ENCODE assay signal across 8 cellular contexts in genomic region chr1:162627662-162628296, GRCh38. TPM values are rescaled to one million over a fixed set of nuclear protein-coding genes. Genes with fewer than 3 reads are reported as not detected.
DNase-seq lines count a peak whose midpoint lies in the region; ATAC-seq, FAIRE-seq and TF ChIP-seq lines count a peak whose summit lies in the region.

No MANE protein-coding gene starts in this region.

- peak; percentile 54 for TF ChIP-seq CTCF in OCI-LY1 (IDR thresholded peaks at IDR 0.05; ENCODE audit: low read length)
- peak; percentile 42 to 60 for TF ChIP-seq CTCF in fibroblast of lung (conservative IDR thresholded peaks at IDR 0.05 in 1 of 2, IDR thresholded peaks at IDR 0.05 in 1 of 2; ENCODE audit: low read depth in 1 of 2, low read length in 2 of 2)
- peak; percentile 46 for TF ChIP-seq CTCF in upper lobe of right lung (IDR thresholded peaks at IDR 0.05)

- H3K9ac ChIP-seq in OCI-LY1 (ENCODE audit: low read length) (no peak overlapping the region), fibroblast of lung (ENCODE audit: insufficient read depth, low read length) (no peak overlapping the region)

- no peaks in the 10 kb centered on the region for H3K4me1 Mint-ChIP-seq in stimulated activated naive CD8-positive, alpha-beta T cell treated with anti-CD3 and anti-CD28 coated beads, Interleukin-15, amount 100 ng/mL, for 72 hours

- no peaks in the 10 kb centered on the region for H3K9me3 Mint-ChIP-seq in stimulated activated naive CD8-positive, alpha-beta T cell treated with anti-CD3 and anti-CD28 coated beads, Interleukin-15, amount 100 ng/mL, for 72 hours

- H3F3A ChIP-seq in OCI-LY1 (ENCODE audit: insufficient read depth, low read length) = no peaks in the 10 kb centered on the region

- H3K4me2 ChIP-seq in OCI-LY1 (ENCODE audit: low read length) (no peak overlapping the region), fibroblast of lung (ENCODE audit: extremely low read depth, insufficient read depth, low read length) (no peak overlapping the region)

- H3K27ac Mint-ChIP-seq in stimulated activated naive CD8-positive, alpha-beta T cell treated with anti-CD3 and anti-CD28 coated beads, Interleukin-15, amount 100 ng/mL, for 72 hours = no peak overlapping the region

- H3K27me3 ChIP-seq in OCI-LY1 (ENCODE audit: insufficient read depth, low read length) (no peaks in the 10 kb centered on the region), fibroblast of lung (ENCODE audit: control insufficient read depth, insufficient read depth, low read length) (no peaks in the 10 kb centered on the region), upper lobe of right lung (no peaks in the 10 kb centered on the region)

- H3K4me3 Mint-ChIP-seq in stimulated activated naive CD8-positive, alpha-beta T cell treated with anti-CD3 and anti-CD28 coated beads, Interleukin-15, amount 100 ng/mL, for 72 hours = no peak overlapping the region

- no peaks in the 10 kb centered on the region for H3K4me1 ChIP-seq in OCI-LY1 (ENCODE audit: insufficient read depth, low read length, severe bottlenecking)
- peaks cover 26% of the 10 kb centered on the region for H3K4me1 ChIP-seq in fibroblast of lung (ENCODE audit: control insufficient read depth, extremely low read depth, insufficient read depth, low read length)
- H3K4me1 ChIP-seq in upper lobe of right lung = peaks cover 9% of the 10 kb centered on the region

- H4K20me1 ChIP-seq in OCI-LY1 (ENCODE audit: insufficient read depth, low read length) = no peaks in the 10 kb centered on the region
- H4K20me1 ChIP-seq in fibroblast of lung (ENCODE audit: control insufficient read depth, extremely low read depth, insufficient read depth, low read length) = no peaks in the 10 kb centered on the region

- H3K36me3 ChIP-seq in OCI-LY1 (ENCODE audit: insufficient read depth, low read length) (no peaks in the 10 kb centered on the region), fibroblast of lung (ENCODE audit: control insufficient read depth, insufficient read depth, low read length) (no peaks in the 10 kb centered on the region), upper lobe of right lung (no peaks in the 10 kb centered on the region)

- no peak for FAIRE-seq in GM12892 (lab: Jason Lieb, UNC)

- peak; percentile 52 for ATAC-seq in stimulated activated naive CD8-positive, alpha-beta T cell treated with anti-CD3 and anti-CD28 coated beads, Interleukin-15, amount 100 ng/mL, for 72 hours
- no peak for ATAC-seq in stimulated activated naive CD8-positive, alpha-beta T cell treated with anti-CD3 and anti-CD28 coated beads, Interleukin-15, Interleukin-2, amounts not matched to agents 100 U/mL and 50 U/mL, for 24 hours
- ATAC-seq in upper lobe of right lung (peak; percentile 42), GM21717 (IDR thresholded peaks at IDR 0.05; ENCODE audit: unreplicated experiment) (no peak), HG03025 (IDR thresholded peaks at IDR 0.05; ENCODE audit: low FRiP score, unreplicated experiment) (no peak)

- no peak overlapping the region for H2AFZ ChIP-seq in OCI-LY1 (ENCODE audit: low read length)
- H2AFZ ChIP-seq in fibroblast of lung (ENCODE audit: low read length) = no peak overlapping the region

- no peak for TF ChIP-seq POLR2A in GM12892 (IDR thresholded peaks at IDR 0.05; ENCODE audit: low read depth, low read length)

- H3K4me3 ChIP-seq in OCI-LY1 (ENCODE audit: low read depth, low read length, poor library complexity, severe bottlenecking) = no peak overlapping the region
- no peak overlapping the region for H3K4me3 ChIP-seq in fibroblast of lung (replicated peaks in 1 of 4; ENCODE audit: control extremely low read depth in 1 of 4, insufficient read depth in 1 of 4, low read depth in 3 of 4, low read length in 4 of 4)
- H3K4me3 ChIP-seq in upper lobe of right lung = no peak overlapping the region

- no peaks in the 10 kb centered on the region for H3K9me2 ChIP-seq in OCI-LY1 (ENCODE audit: low read depth, low read length)

- no peaks in the 10 kb centered on the region for H3K27me3 Mint-ChIP-seq in stimulated activated naive CD8-positive, alpha-beta T cell treated with anti-CD3 and anti-CD28 coated beads, Interleukin-15, amount 100 ng/mL, for 72 hours

- H3K9me3 ChIP-seq in OCI-LY1 (ENCODE audit: low read length) (no peaks in the 10 kb centered on the region), fibroblast of lung (ENCODE audit: control insufficient read depth, insufficient read depth, low read depth, low read length) (no peaks in the 10 kb centered on the region), upper lobe of right lung (no peaks in the 10 kb centered on the region)

- no peak overlapping the region for H3K27ac ChIP-seq in OCI-LY1 (ENCODE audit: low read depth, low read length, poor library complexity, severe bottlenecking)
- no peak overlapping the region for H3K27ac ChIP-seq in fibroblast of lung (ENCODE audit: insufficient read depth, low read length)
- no peak overlapping the region for H3K27ac ChIP-seq in upper lobe of right lung

- DNase-seq in stimulated activated naive CD8-positive, alpha-beta T cell treated with anti-CD3 and anti-CD28 coated beads, Interleukin-15, amount 100 ng/mL, for 72 hours = no peak
- no peak for DNase-seq in stimulated activated naive CD8-positive, alpha-beta T cell treated with anti-CD3 and anti-CD28 coated beads, Interleukin-15, Interleukin-2, amounts not matched to agents 100 U/mL and 50 U/mL, for 24 hours
- DNase-seq in fibroblast of lung (ENCODE audit: low read depth in 2 of 2) (peak; percentile 23 to 68), upper lobe of right lung (no peak), GM12892 (ENCODE audit: insufficient read length) (no peak)

- H3K79me2 ChIP-seq in OCI-LY1 (ENCODE audit: insufficient read depth, low read length) (no peaks in the 10 kb centered on the region), fibroblast of lung (ENCODE audit: control insufficient read depth, insufficient read depth, low read length) (peaks cover 3% of the 10 kb centered on the region)

- intact Hi-C loops in upper lobe of right lung (cut with DNase I) = no loop called here

RNA-seq across cellular contexts. Expression of gene DDR2, which starts 4.5 kb away (rescaled TPM):
- total RNA-seq in fibroblast of lung (252 and 303 TPM in 2 replicates), upper lobe of right lung (44.6 TPM)
- polyA plus RNA-seq in fibroblast of lung = 144 and 192 TPM in 2 replicates
- polyA plus RNA-seq in fibroblast of lung (2012) = 65.9 and 114 TPM in 2 replicates
- polyA minus RNA-seq in fibroblast of lung (ENCODE audit: low replicate concordance) = 313 and 334 TPM in 2 replicates
- 5.7 TPM for polyA plus RNA-seq in GM12892 (2012; ENCODE audit: missing spikeins)

Comparison
In these comparisons a context has a peak if more than half of its experiments do, and no peak if none do; other contexts are left out.
1. ATAC-seq: peak in stimulated activated naive CD8-positive, alpha-beta T cell treated with anti-CD3 and anti-CD28 coated beads, Interleukin-15, amount 100 ng/mL, for 72 hours (single experiment) and upper lobe of right lung (single experiment); none in stimulated activated naive CD8-positive, alpha-beta T cell treated with anti-CD3 and anti-CD28 coated beads, Interleukin-15, Interleukin-2, amounts not matched to agents 100 U/mL and 50 U/mL, for 24 hours (single experiment), GM21717 (single experiment) and HG03025 (single experiment).
2. DNase-seq: peak in fibroblast of lung (2 of 2); none in stimulated activated naive CD8-positive, alpha-beta T cell treated with anti-CD3 and anti-CD28 coated beads, Interleukin-15, amount 100 ng/mL, for 72 hours (0 of 2), stimulated activated naive CD8-positive, alpha-beta T cell treated with anti-CD3 and anti-CD28 coated beads, Interleukin-15, Interleukin-2, amounts not matched to agents 100 U/mL and 50 U/mL, for 24 hours (single experiment), upper lobe of right lung (single experiment) and GM12892 (single experiment).
3. Peak in every context shown above with its lines, with median percentiles within 50 percentile points of each other: CTCF ChIP-seq.